22 cellular contexts compared by ENCODE assay signal in genomic region chr1:110171134-110171733, GRCh38. TPM values are rescaled to one million over a fixed set of nuclear protein-coding genes. Genes with fewer than 3 reads are reported as not detected.
DNase-seq lines count a peak whose midpoint lies in the region; ATAC-seq and TF ChIP-seq lines count a peak whose summit lies in the region.
"Had no signal": no experiment of that assay in that cellular context is flagged by ENCODE, and none has a peak within 500 bp of the region (broad histone marks: within the 10 kb centered on the region; RNA-seq: fewer than 3 reads in every experiment).

No MANE protein-coding gene starts in this region.

- H2BK12ac ChIP-seq in mesenchymal stem cell (ENCODE audit: low read length in 2 of 2): no peak overlapping the region

- CTCF ChIA-PET in SK-N-SH (lab: Yijun Ruan, JAX): interaction anchor here (0.9 to 6.6 kb wide), 17 partner anchors 17 to 289 kb away, joined by 3 to 30 read pairs (median 5); partner anchors contain the start of genes SLC6A17 and STRIP1

- H2AFZ ChIP-seq in SK-N-SH (ENCODE audit: low read depth): no peak overlapping the region
- no peak overlapping the region for H2AFZ ChIP-seq in mesenchymal stem cell (ENCODE audit: low read depth, low read length)

- no peak overlapping the region for H2AK5ac ChIP-seq in mesenchymal stem cell (ENCODE audit: low read length, severe bottlenecking)

- H3K36me3 ChIP-seq in SK-N-SH (replicated peaks in 1 of 2; ENCODE audit: control insufficient read depth in 1 of 2, insufficient read depth in 2 of 2, low read length in 1 of 2) (no peaks in the 10 kb centered on the region), mesenchymal stem cell (ENCODE audit: control insufficient read depth in 1 of 2, insufficient read depth in 2 of 2, low read depth in 1 of 2, low read length in 2 of 2) (no peaks in the 10 kb centered on the region), tibial nerve (no peaks in the 10 kb centered on the region)
- H3K36me3 ChIP-seq: ascending aorta, esophagus squamous epithelium, heart right ventricle, spleen, upper lobe of right lung had no signal

- no peaks in the 10 kb centered on the region for H3K9me3 ChIP-seq in SK-N-SH
- H3K9me3 ChIP-seq in mesenchymal stem cell (ENCODE audit: control insufficient read depth, low read length): no peaks in the 10 kb centered on the region
- H3K9me3 ChIP-seq in tibial nerve: no peaks in the 10 kb centered on the region
- H3K9me3 ChIP-seq: ascending aorta, esophagus squamous epithelium, heart right ventricle, spleen, upper lobe of right lung had no signal

- H3K23ac ChIP-seq in mesenchymal stem cell (ENCODE audit: low read length in 2 of 2): no peak overlapping the region

- no peak overlapping the region for H3K18ac ChIP-seq in mesenchymal stem cell (ENCODE audit: low read depth in 1 of 2, low read length in 2 of 2)

- TF ChIP-seq EP300 in SK-N-SH (IDR thresholded peaks at IDR 0.05; ENCODE audit: borderline replicate concordance in 1 of 2, low read depth in 1 of 2, low read length in 1 of 2) (peak in 1 of 2 experiments; percentile 95; a peak in 2 of 4 replicates), tibial nerve (IDR thresholded peaks at IDR 0.05) (no peak)

- H4K91ac ChIP-seq in mesenchymal stem cell (ENCODE audit: low read length): peak overlapping the region; percentile 3

- no peak overlapping the region for H2BK5ac ChIP-seq in mesenchymal stem cell (ENCODE audit: low read depth, low read length, poor library complexity, severe bottlenecking)

- H3K79me2 ChIP-seq in SK-N-SH (ENCODE audit: insufficient read depth): no peaks in the 10 kb centered on the region

- ATAC-seq in GM18519 (IDR thresholded peaks at IDR 0.05; ENCODE audit: low FRiP score, unreplicated experiment): no peak
- ATAC-seq: heart right ventricle; PC-3; stimulated activated naive B cell treated with anti-CD40 and anti-IgM and Interleukin-4, amounts not matched to agents 10 μg/mL and 1 μg/mL and 100 μg/mL, for 72 hours; upper lobe of right lung had no signal

- H3K4me3 ChIP-seq in SK-N-SH (ENCODE audit: low read depth in 2 of 2, low read length in 1 of 2): no peak overlapping the region
- no peak overlapping the region for H3K4me3 ChIP-seq in mesenchymal stem cell (ENCODE audit: insufficient read depth in 1 of 2, low read depth in 1 of 2, low read length in 2 of 2)
- H3K4me3 ChIP-seq in tibial nerve: no peak overlapping the region
- H3K4me3 ChIP-seq: ascending aorta, esophagus squamous epithelium, heart right ventricle, spleen, upper lobe of right lung had no signal

- H3K4ac ChIP-seq in mesenchymal stem cell (ENCODE audit: low read depth in 1 of 2, low read length in 2 of 2): no peak overlapping the region

- peak; percentile 71 for DNase-seq in COR-L47 (lab: John Stamatoyannopoulos, UW)
- DNase-seq in NCI-H1105 treated with DMSO at 0.1 percent for 48 hours (lab: John Stamatoyannopoulos, UW): peak; percentile 73
- DNase-seq in SK-N-SH: peak; percentile 88
- DNase-seq in mesenchymal stem cell: no peak
- DNase-seq in KG1 (lab: John Stamatoyannopoulos, UW): no peak
- no peak for DNase-seq in tibial nerve (ENCODE audit: low spot score in 2 of 2)
- no peak for DNase-seq in GM10266 (ENCODE audit: extremely low spot score)
- DNase-seq: ACHN; activated gamma-delta T cell treated with Interleukin-2 at 50 U/mL for 16 hours; CD4-positive, alpha-beta memory T cell; esophagus squamous epithelium; heart right ventricle; occipital lobe; PC-3; spleen; stimulated activated naive B cell treated with anti-CD40 and anti-IgM and Interleukin-4, amounts not matched to agents 10 μg/mL and 1 μg/mL and 100 μg/mL, for 72 hours; upper lobe of right lung had no signal

- H3K4me2 ChIP-seq in SK-N-SH (no peak overlapping the region), mesenchymal stem cell (ENCODE audit: low read length, poor library complexity, severe bottlenecking) (no peak overlapping the region)

- no peak for TF ChIP-seq POLR2A in tibial nerve (IDR thresholded peaks at IDR 0.05)

- no peak overlapping the region for H3K9ac ChIP-seq in SK-N-SH
- H3K9ac ChIP-seq in mesenchymal stem cell (ENCODE audit: low read length): no peak overlapping the region

- TF ChIP-seq RAD21 in SK-N-SH (IDR thresholded peaks at IDR 0.05; ENCODE audit: low read length): peak; percentile 17

- no peak overlapping the region for H2BK120ac ChIP-seq in mesenchymal stem cell (ENCODE audit: low read depth, low read length)

- no peaks in the 10 kb centered on the region for H3K27me3 ChIP-seq in SK-N-SH (ENCODE audit: insufficient read depth)
- H3K27me3 ChIP-seq in mesenchymal stem cell (ENCODE audit: control insufficient read depth in 1 of 2, insufficient read depth in 1 of 2, low read length in 2 of 2): peaks cover 33 to 40% of the 10 kb centered on the region in 2 experiments
- H3K27me3 ChIP-seq in tibial nerve: no peaks in the 10 kb centered on the region
- H3K27me3 ChIP-seq: ascending aorta had no signal

- no peaks in the 10 kb centered on the region for H4K20me1 ChIP-seq in SK-N-SH (ENCODE audit: insufficient read depth)

- 37% methylated on average over 8 of the region's 8 CpGs for WGBS in SK-N-SH (ENCODE audit: low lambda C conversion rate)
- WGBS in mesenchymal stem cell: 75% methylated on average over 8 of the region's 8 CpGs
- WGBS in tibial nerve, 2 donors: 57 to 58% methylated on average over 8 of the region's 8 CpGs

- H3K79me1 ChIP-seq in mesenchymal stem cell (replicated peaks; ENCODE audit: low read length, poor library complexity, severe bottlenecking): no peaks in the 10 kb centered on the region

- H3K27ac ChIP-seq in SK-N-SH (ENCODE audit: low read depth in 2 of 2, low read length in 1 of 2) (peak overlapping the region in 1 of 2 experiments; percentile 96; a peak in 2 of 4 replicates), mesenchymal stem cell (ENCODE audit: low read length, poor library complexity, severe bottlenecking) (no peak overlapping the region), tibial nerve (no peak overlapping the region)
- H3K27ac ChIP-seq: ascending aorta, esophagus squamous epithelium, heart right ventricle, spleen, upper lobe of right lung had no signal

- POLR2A ChIA-PET in SK-N-SH (lab: Yijun Ruan, JAX): interaction anchor here (0.6 to 1.5 kb wide), 6 partner anchors 15 to 136 kb away, joined by 3 to 6 read pairs (median 4); no protein-coding TSS in a partner anchor

- no peaks in the 10 kb centered on the region for H3K9me2 ChIP-seq in SK-N-SH

- H2BK15ac ChIP-seq in mesenchymal stem cell (ENCODE audit: low read depth, poor library complexity, severe bottlenecking): no peak overlapping the region

- no peak overlapping the region for H3K14ac ChIP-seq in mesenchymal stem cell (ENCODE audit: low read length in 2 of 2)

- no peaks in the 10 kb centered on the region for H3F3A ChIP-seq in SK-N-SH (replicated peaks; ENCODE audit: insufficient read depth)

- TF ChIP-seq CTCF in SK-N-SH (IDR thresholded peaks at IDR 0.05): no peak
- no peak for TF ChIP-seq CTCF in tibial nerve (IDR thresholded peaks at IDR 0.05)
- TF ChIP-seq CTCF in GM10266 (IDR thresholded peaks at IDR 0.05; ENCODE audit: control insufficient read depth, insufficient read depth, low read depth, missing control alignments): no peak

- no peak overlapping the region for H4K8ac ChIP-seq in mesenchymal stem cell (ENCODE audit: low read length)

- H3K4me1 ChIP-seq in SK-N-SH (ENCODE audit: control insufficient read depth in 1 of 2, insufficient read depth in 2 of 2, low read depth in 1 of 2, low read length in 1 of 2) (peaks cover 0 to 73% of the 10 kb centered on the region in 2 experiments; a peak in 2 of 4 replicates), mesenchymal stem cell (ENCODE audit: control insufficient read depth, insufficient read depth, low read depth, low read length) (no peaks in the 10 kb centered on the region), tibial nerve (no peaks in the 10 kb centered on the region)
- H3K4me1 ChIP-seq: ascending aorta, spleen, upper lobe of right lung had no signal

TF ChIP-seq in SK-N-SH, 30 proteins besides CTCF, POLR2A, EP300 and RAD21 (continues in another document):
- no peak for TF ChIP-seq USF1 (IDR thresholded peaks at IDR 0.05; ENCODE audit: borderline replicate concordance, low read depth)
- no peak for TF ChIP-seq ELF1 (IDR thresholded peaks at IDR 0.05)
- TF ChIP-seq JUND (IDR thresholded peaks at IDR 0.05): no peak
- no peak for TF ChIP-seq SIN3A (IDR thresholded peaks at IDR 0.05; ENCODE audit: borderline replicate concordance, low read depth, low read length)
- peak; percentile 86 for TF ChIP-seq CHD2 (IDR thresholded peaks at IDR 0.05; ENCODE audit: low read length, partially characterized antibody)
- no peak for TF ChIP-seq TEAD4 (IDR thresholded peaks at IDR 0.05; ENCODE audit: borderline replicate concordance, insufficient read depth)
- TF ChIP-seq GATA2 (CRISPR knock-in tag; IDR thresholded peaks at IDR 0.05): peak; percentile 94

RNA-seq across cellular contexts. Expression of gene SLC6A17, which starts 20.9 kb away (rescaled TPM):
- polyA plus RNA-seq in SK-N-SH (2012; rRNA removed): 0.62 and 0.67 TPM in 2 replicates
- polyA plus RNA-seq in SK-N-SH (2012; cell fraction: cytosol; rRNA removed): 0.28 and 0.46 TPM in 2 replicates
- polyA plus RNA-seq in SK-N-SH (2012; cell fraction: nucleus; rRNA removed): 2.0 and 2.1 TPM in 2 replicates
- 0.04 TPM for polyA plus RNA-seq in mesenchymal stem cell (2013, experiment 1 of 2)
- polyA plus RNA-seq in mesenchymal stem cell (2013, experiment 2 of 2): 0.04 TPM
- total RNA-seq in tibial nerve: under 1 TPM in 2 of 4 donors, not detected in 2; under 0.01 to 0.22 TPM
- total RNA-seq: CD4-positive, alpha-beta memory T cell; HT-29; PC-3; spleen had no signal
- polyA plus RNA-seq: CD4-positive, alpha-beta memory T cell had no signal

RNA-seq across cellular contexts. Expression of gene KCNC4, which starts 38.9 kb away (rescaled TPM):
- 0.37 and 0.51 TPM in 2 replicates for polyA plus RNA-seq in SK-N-SH (2012; rRNA removed)
- polyA plus RNA-seq in SK-N-SH (2012; cell fraction: cytosol; rRNA removed): 0.21 and 0.35 TPM in 2 replicates
- 1.2 and 1.6 TPM in 2 replicates for polyA plus RNA-seq in SK-N-SH (2012; cell fraction: nucleus; rRNA removed)
- 0.17 TPM for polyA plus RNA-seq in mesenchymal stem cell (2013, experiment 1 of 2)
- polyA plus RNA-seq in mesenchymal stem cell (2013, experiment 2 of 2): 0.23 TPM
- 1 to 10 TPM; 2.9 to 9.0 (median 6.1) TPM for total RNA-seq in tibial nerve

RNA-seq across cellular contexts. Expression of gene UBL4B, which starts 59.0 kb away (rescaled TPM):
- not detected in 2 replicates for polyA plus RNA-seq in SK-N-SH (2012; rRNA removed)
- polyA plus RNA-seq in SK-N-SH (2012; cell fraction: cytosol; rRNA removed): not detected in 2 replicates
- polyA plus RNA-seq in SK-N-SH (2012; cell fraction: nucleus; rRNA removed): 0.06 TPM in 1 of 2 replicates, not detected in the other
- polyA plus RNA-seq in mesenchymal stem cell (2013, experiment 1 of 2): not detected
- not detected for polyA plus RNA-seq in mesenchymal stem cell (2013, experiment 2 of 2)
- under 1 TPM in 1 of 4 donors, not detected in 3; 0.42 TPM for total RNA-seq in tibial nerve
- total RNA-seq: ascending aorta; CD4-positive, alpha-beta memory T cell; H1; heart right ventricle; HT-29; occipital lobe; spleen; upper lobe of right lung had no signal
- polyA plus RNA-seq: CD4-positive, alpha-beta memory T cell; heart right ventricle; keratinocyte; spleen had no signal

Comparison
In these comparisons a context has a peak if more than half of its experiments do, and no peak if none do; other contexts are left out.
1. DNase-seq: peak in COR-L47 (single experiment), NCI-H1105 treated with DMSO at 0.1 percent for 48 hours (single experiment) and SK-N-SH (single experiment); none in mesenchymal stem cell (single experiment), KG1 (single experiment), tibial nerve (0 of 2) and GM10266 (single experiment).